Comparison of ENCODE assay signal across 8 cellular contexts in genomic region chr11:46363031-46363407, GRCh38. TPM values are rescaled to one million over a fixed set of nuclear protein-coding genes. Genes with fewer than 3 reads are reported as not detected.
A peak's percentile ranks its signal among the peaks of the same experiment; 100 is the strongest.
DNase-seq lines count a peak whose midpoint lies in the region; ATAC-seq and TF ChIP-seq lines count a peak whose summit lies in the region.

No MANE protein-coding gene starts in this region.

- H3K9me3 Mint-ChIP-seq in activated naive CD4-positive, alpha-beta T cell treated with anti-CD3 and anti-CD28 coated beads, Interleukin-2, amount 10 ng/mL, durations not matched to agents 7 days and 5 days, result no peaks in the 10 kb centered on the region
- H3K9me3 Mint-ChIP-seq in activated T-helper 2 cell treated with anti-CD3 and anti-CD28 coated beads, Interferon-gamma antibody, Interleukin-2, Interleukin-4, amounts not matched to agents 10 μg/mL and 5 μg/mL and 100 μg/mL, durations not matched to agents 14 hours and 24 hours and 36 hours, result no peaks in the 10 kb centered on the region

- TF ChIP-seq CTCF in heart left ventricle (IDR thresholded peaks at IDR 0.05), result no peak
- TF ChIP-seq CTCF in sigmoid colon (IDR thresholded peaks at IDR 0.05), result no peak

- H3K27me3 ChIP-seq in heart left ventricle, result no peaks in the 10 kb centered on the region
- H3K27me3 ChIP-seq in sigmoid colon, result no peaks in the 10 kb centered on the region

- peak overlapping the region in 10 of 12 donors; percentile 34 to 65 (median 56) for H3K4me3 ChIP-seq in heart left ventricle
- H3K4me3 ChIP-seq in sigmoid colon, result no peak overlapping the region

- H3K4me1 ChIP-seq in heart left ventricle (peaks cover 15 to 74% (median 60%) of the 10 kb centered on the region in 12 donors), sigmoid colon (peaks cover 0 to 47% (median 43%) of the 10 kb centered on the region in 4 donors)

- H3K36me3 ChIP-seq in heart left ventricle, result peaks cover 0 to 35% (median 4%) of the 10 kb centered on the region in 9 donors
- peaks cover 0 to 1% (median under 1%) of the 10 kb centered on the region in 4 donors for H3K36me3 ChIP-seq in sigmoid colon

- peaks cover 54% of the 10 kb centered on the region for H3K4me1 Mint-ChIP-seq in activated naive CD4-positive, alpha-beta T cell treated with anti-CD3 and anti-CD28 coated beads, Interleukin-2, amount 10 ng/mL, durations not matched to agents 7 days and 5 days
- peaks cover 33% of the 10 kb centered on the region for H3K4me1 Mint-ChIP-seq in activated T-helper 2 cell treated with anti-CD3 and anti-CD28 coated beads, Interferon-gamma antibody, Interleukin-2, Interleukin-4, amounts not matched to agents 10 μg/mL and 5 μg/mL and 100 μg/mL, durations not matched to agents 14 hours and 24 hours and 36 hours (ENCODE audit: low read depth)

- H3K4me3 Mint-ChIP-seq in activated naive CD4-positive, alpha-beta T cell treated with anti-CD3 and anti-CD28 coated beads, Interleukin-2, amount 10 ng/mL, durations not matched to agents 7 days and 5 days, result no peak overlapping the region
- peak overlapping the region; percentile 80 for H3K4me3 Mint-ChIP-seq in activated T-helper 2 cell treated with anti-CD3 and anti-CD28 coated beads, Interferon-gamma antibody, Interleukin-2, Interleukin-4, amounts not matched to agents 10 μg/mL and 5 μg/mL and 100 μg/mL, durations not matched to agents 14 hours and 24 hours and 36 hours (ENCODE audit: low read depth)

- H3K27ac ChIP-seq in heart left ventricle, result peak overlapping the region; percentile 74 to 97 (median 94)
- peak overlapping the region; percentile 79 to 88 (median 82) for H3K27ac ChIP-seq in sigmoid colon

- CTCF ChIA-PET in activated naive CD4-positive, alpha-beta T cell treated with anti-CD3 and anti-CD28 coated beads, Interleukin-2, amount 10 ng/mL, durations not matched to agents 7 days and 5 days (lab: Charles Lee), result interaction anchor here (1.5 to 11.2 kb wide), 2 partner anchors 12 to 21 kb away, joined by 4 to 255 read pairs; no protein-coding TSS in a partner anchor

- TF ChIP-seq POLR2A in heart left ventricle (IDR thresholded peaks at IDR 0.05) (no peak), sigmoid colon (IDR thresholded peaks at IDR 0.05) (no peak)

- no peak for DNase-seq in activated naive CD4-positive, alpha-beta T cell treated with anti-CD3 and anti-CD28 coated beads, Interleukin-2, amount 10 ng/mL, durations not matched to agents 7 days and 5 days
- no peak for DNase-seq in activated naive CD4-positive, alpha-beta T cell treated with anti-CD3 and anti-CD28 coated beads, Interleukin-2, amount 50 U/mL, for 16 hours
- no peak for DNase-seq in activated T-helper 2 cell treated with anti-CD3 and anti-CD28 coated beads, Interferon-gamma antibody, Interleukin-2, Interleukin-4, amounts not matched to agents 10 μg/mL and 5 μg/mL and 100 μg/mL, durations not matched to agents 14 hours and 24 hours and 36 hours (ENCODE audit: low spot score)
- DNase-seq in heart left ventricle, result peak; percentile 75 to 87 (median 81)
- DNase-seq in sigmoid colon, result no peak
- DNase-seq in activated CD8-positive, alpha-beta memory T cell treated with anti-CD3 and anti-CD28 coated beads for 24 hours, result no peak

- H3K36me3 Mint-ChIP-seq in activated naive CD4-positive, alpha-beta T cell treated with anti-CD3 and anti-CD28 coated beads, Interleukin-2, amount 10 ng/mL, durations not matched to agents 7 days and 5 days, result peaks cover 8% of the 10 kb centered on the region
- H3K36me3 Mint-ChIP-seq in activated T-helper 2 cell treated with anti-CD3 and anti-CD28 coated beads, Interferon-gamma antibody, Interleukin-2, Interleukin-4, amounts not matched to agents 10 μg/mL and 5 μg/mL and 100 μg/mL, durations not matched to agents 14 hours and 24 hours and 36 hours (ENCODE audit: low read depth), result peaks cover 7% of the 10 kb centered on the region

- intact Hi-C loops in activated T-helper 2 cell treated with anti-CD3 and anti-CD28 coated beads, Interferon-gamma antibody, Interleukin-2, Interleukin-4, amounts not matched to agents 10 μg/mL and 5 μg/mL and 100 μg/mL, durations not matched to agents 14 hours and 24 hours and 36 hours (cut with micrococcal nuclease), result no loop called here
- intact Hi-C loops in heart left ventricle (cut with DNase I) (no loop called here), sigmoid colon (cut with DNase I) (no loop called here)

- no peaks in the 10 kb centered on the region for H3K9me3 ChIP-seq in heart left ventricle
- no peaks in the 10 kb centered on the region for H3K9me3 ChIP-seq in sigmoid colon

- ATAC-seq in heart left ventricle (peak; percentile 44 to 73 (median 64)), HG02885 (IDR thresholded peaks at IDR 0.05; ENCODE audit: poor library complexity, unreplicated experiment) (no peak), GM18870 (IDR thresholded peaks at IDR 0.05; ENCODE audit: unreplicated experiment) (no peak)

- no peaks in the 10 kb centered on the region for H3K27me3 Mint-ChIP-seq in activated naive CD4-positive, alpha-beta T cell treated with anti-CD3 and anti-CD28 coated beads, Interleukin-2, amount 10 ng/mL, durations not matched to agents 7 days and 5 days
- no peaks in the 10 kb centered on the region for H3K27me3 Mint-ChIP-seq in activated T-helper 2 cell treated with anti-CD3 and anti-CD28 coated beads, Interferon-gamma antibody, Interleukin-2, Interleukin-4, amounts not matched to agents 10 μg/mL and 5 μg/mL and 100 μg/mL, durations not matched to agents 14 hours and 24 hours and 36 hours (ENCODE audit: low read depth)

- 14 to 36% (median 20%) methylated on average over 6 to 9 of the region's 9 CpGs for WGBS in heart left ventricle, 4 donors
- 69 to 75% methylated on average over 9 of the region's 9 CpGs for WGBS in sigmoid colon, 2 donors

- TF ChIP-seq EP300 in sigmoid colon (IDR thresholded peaks at IDR 0.05), result no peak

- peak overlapping the region; percentile 71 for H3K27ac Mint-ChIP-seq in activated naive CD4-positive, alpha-beta T cell treated with anti-CD3 and anti-CD28 coated beads, Interleukin-2, amount 10 ng/mL, durations not matched to agents 7 days and 5 days
- H3K27ac Mint-ChIP-seq in activated T-helper 2 cell treated with anti-CD3 and anti-CD28 coated beads, Interferon-gamma antibody, Interleukin-2, Interleukin-4, amounts not matched to agents 10 μg/mL and 5 μg/mL and 100 μg/mL, durations not matched to agents 14 hours and 24 hours and 36 hours, result peak overlapping the region; percentile 49

RNA-seq across cellular contexts. Expression of gene DGKZ, which starts 15.8 kb away (rescaled TPM):
- 82.3 and 86.1 TPM in 2 replicates for total RNA-seq in activated T-helper 2 cell treated with anti-CD3 and anti-CD28 coated beads, Interferon-gamma antibody, Interleukin-2, Interleukin-4, amounts not matched to agents 10 μg/mL and 5 μg/mL and 100 μg/mL, durations not matched to agents 14 hours and 24 hours and 36 hours
- total RNA-seq in heart left ventricle, result 100 to 1,000 TPM in 1 of 9 donors, 10 to 100 TPM in 8; 57.9 to 114 (median 62.5) TPM
- polyA plus RNA-seq in heart left ventricle, result 10 to 100 TPM; 41.7 to 59.5 TPM
- total RNA-seq in sigmoid colon, result 10 to 100 TPM; 22.5 to 76.7 (median 34.2) TPM
- 10 to 100 TPM; 16.6 to 71.9 (median 19.2) TPM for polyA plus RNA-seq in sigmoid colon

RNA-seq across cellular contexts. Expression of gene MDK, which starts 18.4 kb away (rescaled TPM):
- 2.8 and 4.5 TPM in 2 replicates for total RNA-seq in activated T-helper 2 cell treated with anti-CD3 and anti-CD28 coated beads, Interferon-gamma antibody, Interleukin-2, Interleukin-4, amounts not matched to agents 10 μg/mL and 5 μg/mL and 100 μg/mL, durations not matched to agents 14 hours and 24 hours and 36 hours
- total RNA-seq in heart left ventricle, result 10 to 100 TPM in 3 of 9 donors, 1 to 10 TPM in 6; 1.9 to 26.5 (median 7.9) TPM
- polyA plus RNA-seq in heart left ventricle, result 1 to 10 TPM; 2.3 to 4.8 TPM
- total RNA-seq in sigmoid colon, result 10 to 100 TPM; 10.7 to 49.9 (median 33.0) TPM
- 100 to 1,000 TPM; 101 to 403 (median 169) TPM for polyA plus RNA-seq in sigmoid colon

RNA-seq across cellular contexts. Expression of gene CHRM4, which starts 28.6 kb away (rescaled TPM):
- 0.11 and 0.23 TPM in 2 replicates for total RNA-seq in activated T-helper 2 cell treated with anti-CD3 and anti-CD28 coated beads, Interferon-gamma antibody, Interleukin-2, Interleukin-4, amounts not matched to agents 10 μg/mL and 5 μg/mL and 100 μg/mL, durations not matched to agents 14 hours and 24 hours and 36 hours
- under 1 TPM in 3 of 9 donors, not detected in 6; 0.15 to 0.27 (median 0.20) TPM for total RNA-seq in heart left ventricle
- polyA plus RNA-seq in heart left ventricle, result under 1 TPM in 1 of 2 donors, not detected in 1; 0.08 TPM
- total RNA-seq in sigmoid colon, result 1 to 10 TPM in 2 of 4 donors, under 1 TPM in 2; 0.55 to 5.3 (median 2.3) TPM
- 1 to 10 TPM in 2 of 3 donors, not detected in 1; 2.3 to 5.4 TPM for polyA plus RNA-seq in sigmoid colon

Comparison
In these comparisons a context has a peak if more than half of its experiments do, and no peak if none do; other contexts are left out.
1. DNase-seq: peak in heart left ventricle (5 of 5); none in activated naive CD4-positive, alpha-beta T cell treated with anti-CD3 and anti-CD28 coated beads, Interleukin-2, amount 10 ng/mL, durations not matched to agents 7 days and 5 days (single experiment), activated naive CD4-positive, alpha-beta T cell treated with anti-CD3 and anti-CD28 coated beads, Interleukin-2, amount 50 U/mL, for 16 hours (single experiment), activated T-helper 2 cell treated with anti-CD3 and anti-CD28 coated beads, Interferon-gamma antibody, Interleukin-2, Interleukin-4, amounts not matched to agents 10 μg/mL and 5 μg/mL and 100 μg/mL, durations not matched to agents 14 hours and 24 hours and 36 hours (single experiment), sigmoid colon (single experiment) and activated CD8-positive, alpha-beta memory T cell treated with anti-CD3 and anti-CD28 coated beads for 24 hours (single experiment).
2. ATAC-seq: peak in heart left ventricle (4 of 4); none in HG02885 (single experiment) and GM18870 (single experiment).
3. H3K4me3 ChIP-seq: peak in heart left ventricle (10 of 12); none in sigmoid colon (0 of 4).